Comparison of ENCODE assay signal across 28 cellular contexts in genomic region chr9:110541950-110542349, GRCh38. TPM values are rescaled to one million over a fixed set of nuclear protein-coding genes. Genes with fewer than 3 reads are reported as not detected.
DNase-seq lines count a peak whose midpoint lies in the region; ATAC-seq, FAIRE-seq and TF ChIP-seq lines count a peak whose summit lies in the region.
"Had no signal": no experiment of that assay in that cellular context is flagged by ENCODE, and none has a peak within 500 bp of the region (broad histone marks: within the 10 kb centered on the region; RNA-seq: fewer than 3 reads in every experiment).

No MANE protein-coding gene starts in this region.

- H2BK15ac ChIP-seq in mesendoderm (replicated peaks; ENCODE audit: low read depth): no peak overlapping the region

- no peak overlapping the region for H2BK5ac ChIP-seq in mesendoderm (ENCODE audit: low read length)

- no peaks in the 10 kb centered on the region for H3K79me1 ChIP-seq in mesendoderm (ENCODE audit: low read length)

- no peaks in the 10 kb centered on the region for H3K9me3 Mint-ChIP-seq in endothelial cell (ENCODE audit: unreplicated experiment)
- H3K9me3 Mint-ChIP-seq: CD4-positive, alpha-beta T cell had no signal

- TF ChIP-seq EP300 in A549 (IDR thresholded peaks at IDR 0.05): no peak
- TF ChIP-seq EP300 in Ishikawa (IDR thresholded peaks at IDR 0.05; ENCODE audit: borderline replicate concordance): no peak

- H3K4me1 Mint-ChIP-seq in endothelial cell (ENCODE audit: unreplicated experiment): peaks cover 8% of the 10 kb centered on the region

- no peak for ATAC-seq in A549
- ATAC-seq: GM12878, K562, PC-3 had no signal

- H3K36me3 Mint-ChIP-seq in endothelial cell (ENCODE audit: low read depth, unreplicated experiment): no peaks in the 10 kb centered on the region

- no peaks in the 10 kb centered on the region for H3K9me3 ChIP-seq in A549
- H3K9me3 ChIP-seq: BLaER1 treated with 17β-estradiol and CSF1 and Interleukin-3, amounts not matched to agents 10 nM and 100 nM; SK-N-SH had no signal

- H3K9ac ChIP-seq in mesendoderm (ENCODE audit: low read length): no peak overlapping the region
- H3K9ac ChIP-seq: BLaER1 treated with 17β-estradiol and CSF1 and Interleukin-3, amounts not matched to agents 10 nM and 100 nM; SK-N-SH had no signal

- H3K27me3 ChIP-seq in mesendoderm (ENCODE audit: insufficient read depth, low read length, poor library complexity): no peaks in the 10 kb centered on the region
- H3K27me3 ChIP-seq: BLaER1 treated with 17β-estradiol and CSF1 and Interleukin-3, amounts not matched to agents 10 nM and 100 nM had no signal

- POLR2A ChIA-PET in A549 (lab: Yijun Ruan, JAX): no interaction called here

- H3K23ac ChIP-seq in mesendoderm (ENCODE audit: low read length): no peak overlapping the region

- peaks cover 64% of the 10 kb centered on the region for H3K4me1 ChIP-seq in A549
- H3K4me1 ChIP-seq in mesendoderm (ENCODE audit: control insufficient read depth, low read depth, low read length): peaks cover 6% of the 10 kb centered on the region

- TF ChIP-seq CTCF in A549 (IDR thresholded peaks at IDR 0.05) (no peak), endothelial cell (IDR thresholded peaks at IDR 0.05; ENCODE audit: unreplicated experiment) (no peak)

- H3K18ac ChIP-seq in mesendoderm (ENCODE audit: low read length): no peak overlapping the region

- no peak overlapping the region for H2AK5ac ChIP-seq in mesendoderm (ENCODE audit: low read length)

- WGBS in A549 (ENCODE audit: missing lambda C conversion rate): 67% methylated on average over 2 of the region's 2 CpGs
- WGBS in mesendoderm (ENCODE audit: extremely low coverage, insufficient coverage, low lambda C conversion rate): no CpG with 5 or more reads among the region's 2 CpGs

- H3K56ac ChIP-seq in mesendoderm (ENCODE audit: low read length): no peak overlapping the region

- no peak for TF ChIP-seq POLR2A in A549 (IDR thresholded peaks at IDR 0.05; ENCODE audit: low read length)

- no peak for TF ChIP-seq RAD21 in A549 (conservative IDR thresholded peaks at IDR 0.05 in 1 of 2, IDR thresholded peaks at IDR 0.05 in 1 of 2)
- TF ChIP-seq RAD21 in Ishikawa (IDR thresholded peaks at IDR 0.05; ENCODE audit: low read depth): no peak

- no peak for FAIRE-seq in A549 (lab: Jason Lieb, UNC)
- FAIRE-seq: GM12878, K562 had no signal

- H3K4me3 Mint-ChIP-seq in endothelial cell (ENCODE audit: unreplicated experiment): no peak overlapping the region
- H3K4me3 Mint-ChIP-seq: CD4-positive, alpha-beta T cell had no signal

- CTCF ChIA-PET in A549 (lab: Yijun Ruan, JAX): interaction anchor here (1.4 kb wide), 1 partner anchor 21 kb away, joined by 4 read pairs; no protein-coding TSS in a partner anchor

- H3K36me3 ChIP-seq in mesendoderm (ENCODE audit: control insufficient read depth, insufficient read depth, low read length): no peaks in the 10 kb centered on the region
- H3K36me3 ChIP-seq: BLaER1 treated with 17β-estradiol and CSF1 and Interleukin-3, amounts not matched to agents 10 nM and 100 nM had no signal

- no peak overlapping the region for H3K4me2 ChIP-seq in A549
- no peak overlapping the region for H3K4me2 ChIP-seq in mesendoderm (ENCODE audit: low read length)
- H3K4me2 ChIP-seq: BLaER1 treated with 17β-estradiol and CSF1 and Interleukin-3, amounts not matched to agents 10 nM and 100 nM; SK-N-SH had no signal

- peak overlapping the region; percentile 31 for H3K27ac Mint-ChIP-seq in endothelial cell (ENCODE audit: unreplicated experiment)
- H3K27ac Mint-ChIP-seq: CD4-positive, alpha-beta T cell had no signal

- DNase-seq in A549 (ENCODE audit: low read depth in 1 of 2, low spot score in 1 of 2) (no peak), endothelial cell (ENCODE audit: low spot score) (no peak), fibroblast of the conjunctiva (ENCODE audit: low read depth) (peak; percentile 10), DMS153 (lab: John Stamatoyannopoulos, UW) (no peak), HCEC 1CT (no peak), DMS 273 treated with DMSO at 0.1 percent for 48 hours (lab: John Stamatoyannopoulos, UW) (no peak), mesendoderm (no peak)
- DNase-seq: AML-193; CD4-positive, alpha-beta T cell; DMS79; EL; GDM1; Kasumi-1; NCI-H1105 treated with DMSO at 0.1 percent for 48 hours; NCI-H146; NCI-H2029; NCI-H446 treated with DMSO at 0.1 percent for 48 hours; NCI-H526; NCI-H82; NK-92 treated with Interleukin-12 subunit alpha and Interleukin-12 subunit beta, amount 100 ng/mL, for 24 hours; PC-3; SK-N-SH had no signal

- H3K27me3 Mint-ChIP-seq in endothelial cell (ENCODE audit: unreplicated experiment): no peaks in the 10 kb centered on the region
- H3K27me3 Mint-ChIP-seq: CD4-positive, alpha-beta T cell had no signal

- H4K5ac ChIP-seq in mesendoderm (ENCODE audit: low read length): no peak overlapping the region

- H4K8ac ChIP-seq in mesendoderm (ENCODE audit: low read depth, low read length): no peak overlapping the region

- no peak overlapping the region for H2BK120ac ChIP-seq in mesendoderm (ENCODE audit: low read depth, low read length)

- H3K27ac ChIP-seq in A549 (peak overlapping the region in 1 of 2 experiments; percentile 6; a peak in 1 of 6 replicates), mesendoderm (ENCODE audit: low read depth, low read length) (no peak overlapping the region)
- H3K27ac ChIP-seq: BLaER1 treated with 17β-estradiol and CSF1 and Interleukin-3, amounts not matched to agents 10 nM and 100 nM; HL-60 had no signal

- no peaks in the 10 kb centered on the region for H3K79me2 ChIP-seq in mesendoderm (ENCODE audit: control insufficient read depth, insufficient read depth, low read length)

- H3K4me3 ChIP-seq in A549: no peak overlapping the region
- H3K4me3 ChIP-seq in mesendoderm (ENCODE audit: low read length): no peak overlapping the region
- H3K4me3 ChIP-seq: BLaER1 treated with 17β-estradiol and CSF1 and Interleukin-3, amounts not matched to agents 10 nM and 100 nM; GM12878; K562 had no signal

- H3K4ac ChIP-seq in mesendoderm (ENCODE audit: low read depth, low read length): no peak overlapping the region

TF ChIP-seq in A549, 52 proteins besides CTCF, POLR2A, EP300 and RAD21:
- peak; percentile 52 to 69; a peak in 3 of 4 replicates for TF ChIP-seq CEBPB (IDR thresholded peaks at IDR 0.05)
- TF ChIP-seq RARB (CRISPR knock-in tag; IDR thresholded peaks at IDR 0.05): no peak
- no peak for TF ChIP-seq ZSCAN20 (CRISPR knock-in tag; IDR thresholded peaks at IDR 0.05)
- TF ChIP-seq MAX (IDR thresholded peaks at IDR 0.05): no peak
- no peak for TF ChIP-seq CHD4 (IDR thresholded peaks at IDR 0.05; ENCODE audit: borderline replicate concordance)
- no peak for TF ChIP-seq TP53 (CRISPR knock-in tag; IDR thresholded peaks at IDR 0.05)
- no peak for TF ChIP-seq JUNB (IDR thresholded peaks at IDR 0.05)
TF ChIP-seq in A549: peak in this region for 1.

TF ChIP-seq in Ishikawa, 13 proteins besides CTCF, POLR2A, EP300 and RAD21:
- TF ChIP-seq MAX (IDR thresholded peaks at IDR 0.05): no peak
- peak; percentile 26; the same call in 1 of the 2 replicates for TF ChIP-seq CEBPB (IDR thresholded peaks at IDR 0.05)

RNA-seq across cellular contexts. Expression of gene SVEP1, which starts 37.6 kb away (rescaled TPM):
- polyA plus RNA-seq in A549 (2011; rRNA removed) (0.52 and 0.74 TPM in 2 replicates), A549 (2017; fragmentation: RNase III; extraction: RNeasy Plus Mini Kit Qiagen cat#74134 plus additional on column Dnase treatment) (1.5 TPM in 3 replicates)
- 0.05 TPM in 2 replicates for polyA plus RNA-seq in A549 (2012; cell fraction: cytosol; rRNA removed)
- polyA plus RNA-seq in A549 (2012; cell fraction: nucleus; rRNA removed): 0.12 and 0.27 TPM in 2 replicates
- 1.6 and 1.8 TPM in 2 replicates for polyA minus RNA-seq in A549 (2011; rRNA and poly(A)+ RNA removed)
- total RNA-seq in endothelial cell (ENCODE audit: unreplicated experiment): 0.08 TPM
- polyA plus RNA-seq in mesendoderm (2013, experiment 1 of 2): 0.21 TPM
- polyA plus RNA-seq in mesendoderm (2013, experiment 2 of 2): 0.20 TPM
- total RNA-seq: A172; CD4-positive, alpha-beta T cell had no signal
